ENCODE assay signal across 13 cellular contexts in genomic region chr15:39721893-39722292, GRCh38.
DNase-seq lines count a peak whose midpoint lies in the region; ATAC-seq, FAIRE-seq and TF ChIP-seq lines count a peak whose summit lies in the region.
"Had no signal": no experiment of that assay in that cellular context is flagged by ENCODE, and none has a peak within 500 bp of the region (broad histone marks: within the 10 kb centered on the region; RNA-seq: fewer than 3 reads in every experiment).

No MANE protein-coding gene starts in this region.

- H3K79me2 ChIP-seq in SK-N-SH (ENCODE audit: insufficient read depth) (no peaks in the 10 kb centered on the region), astrocyte (ENCODE audit: insufficient read depth, low read length) (no peaks in the 10 kb centered on the region)

- H3K4me1 Mint-ChIP-seq in astrocyte (ENCODE audit: low read depth, unreplicated experiment): peaks cover 31% of the 10 kb centered on the region
- H3K4me1 Mint-ChIP-seq: CD8-positive, alpha-beta memory T cell had no signal

- H4K20me1 ChIP-seq in SK-N-SH (ENCODE audit: insufficient read depth) (no peaks in the 10 kb centered on the region), astrocyte (ENCODE audit: insufficient read depth, low read length) (no peaks in the 10 kb centered on the region)

- H3K4me2 ChIP-seq in SK-N-SH (peak overlapping the region; percentile 61; the same call in 1 of the 2 replicates), astrocyte (ENCODE audit: low read length) (no peak overlapping the region), mesenchymal stem cell (ENCODE audit: low read length, poor library complexity, severe bottlenecking) (no peak overlapping the region)

- DNase-seq in SK-N-SH (no peak), astrocyte (ENCODE audit: low read depth) (no peak), myocyte (ENCODE audit: low read depth) (peak; percentile 62), mesenchymal stem cell (no peak), right atrium auricular region (ENCODE audit: low spot score) (no peak)
- DNase-seq: CD8-positive, alpha-beta memory T cell; DMS79; HCEC 1CT had no signal

- H3K27me3 ChIP-seq in SK-N-SH (ENCODE audit: insufficient read depth) (no peaks in the 10 kb centered on the region), astrocyte (ENCODE audit: insufficient read depth, low read length) (no peaks in the 10 kb centered on the region), mesenchymal stem cell (ENCODE audit: control insufficient read depth in 1 of 2, insufficient read depth in 1 of 2, low read length in 2 of 2) (no peaks in the 10 kb centered on the region), right atrium auricular region (no peaks in the 10 kb centered on the region)

- no peaks in the 10 kb centered on the region for H3K9me3 Mint-ChIP-seq in astrocyte (ENCODE audit: unreplicated experiment)
- H3K9me3 Mint-ChIP-seq: CD8-positive, alpha-beta memory T cell had no signal

- ATAC-seq in SK-N-SH treated with all-trans-retinoic acid at 6 μM for 48 hours: no peak
- ATAC-seq in HG02981 (IDR thresholded peaks at IDR 0.05; ENCODE audit: unreplicated experiment): no peak
- ATAC-seq: GM12878 had no signal

- no peak overlapping the region for H2BK15ac ChIP-seq in mesenchymal stem cell (ENCODE audit: low read depth, poor library complexity, severe bottlenecking)

- H3K4me3 Mint-ChIP-seq in astrocyte (ENCODE audit: unreplicated experiment): no peak overlapping the region
- H3K4me3 Mint-ChIP-seq: CD8-positive, alpha-beta memory T cell had no signal

- H3K27ac Mint-ChIP-seq in astrocyte (ENCODE audit: unreplicated experiment): peak overlapping the region; percentile 58

- TF ChIP-seq RAD21 in SK-N-SH (IDR thresholded peaks at IDR 0.05; ENCODE audit: low read length): no peak

- no peak for FAIRE-seq in astrocyte (lab: Jason Lieb, UNC)
- FAIRE-seq: GM12878, GM18507 had no signal

- 98% methylated on average over 6 of the region's 6 CpGs for WGBS in SK-N-SH (ENCODE audit: low lambda C conversion rate)
- 96% methylated on average over 5 of the region's 6 CpGs for WGBS in mesenchymal stem cell

- H3K4ac ChIP-seq in mesenchymal stem cell (ENCODE audit: low read depth in 1 of 2, low read length in 2 of 2): no peak overlapping the region

- H3K4me3 ChIP-seq in SK-N-SH (ENCODE audit: low read depth in 2 of 2, low read length in 1 of 2) (no peak overlapping the region), astrocyte (ENCODE audit: insufficient read depth, low read depth, low read length) (no peak overlapping the region), mesenchymal stem cell (ENCODE audit: insufficient read depth in 1 of 2, low read depth in 1 of 2, low read length in 2 of 2) (no peak overlapping the region), right atrium auricular region (no peak overlapping the region)
- H3K4me3 ChIP-seq: GM12878 had no signal

- H3K9ac ChIP-seq in SK-N-SH (no peak overlapping the region), astrocyte (ENCODE audit: low read length) (no peak overlapping the region), mesenchymal stem cell (ENCODE audit: low read length) (no peak overlapping the region)

- CTCF ChIA-PET in SK-N-SH (lab: Yijun Ruan, JAX): interaction anchor here (1.0 to 1.3 kb wide), 2 partner anchors 8 to 35 kb away, joined by 4 to 8 read pairs; no protein-coding TSS in a partner anchor

- no peaks in the 10 kb centered on the region for H3K36me3 Mint-ChIP-seq in astrocyte (ENCODE audit: low read depth, unreplicated experiment)
- H3K36me3 Mint-ChIP-seq: CD8-positive, alpha-beta memory T cell had no signal

- no peaks in the 10 kb centered on the region for H3K27me3 Mint-ChIP-seq in astrocyte (ENCODE audit: low read depth, unreplicated experiment)

- H3K18ac ChIP-seq in mesenchymal stem cell (ENCODE audit: low read depth in 1 of 2, low read length in 2 of 2): no peak overlapping the region

- TF ChIP-seq CTCF in SK-N-SH (IDR thresholded peaks at IDR 0.05) (no peak), astrocyte (IDR thresholded peaks at IDR 0.05; ENCODE audit: insufficient read depth, low read depth, low read length) (no peak), right atrium auricular region (IDR thresholded peaks at IDR 0.05) (no peak)

- H2AFZ ChIP-seq in SK-N-SH (ENCODE audit: low read depth) (no peak overlapping the region), astrocyte (ENCODE audit: low read depth, low read length) (no peak overlapping the region), mesenchymal stem cell (ENCODE audit: low read depth, low read length) (no peak overlapping the region)

- no peak for TF ChIP-seq EP300 in SK-N-SH (IDR thresholded peaks at IDR 0.05; ENCODE audit: borderline replicate concordance in 1 of 2, low read depth in 1 of 2, low read length in 1 of 2)

- no peak overlapping the region for H2BK12ac ChIP-seq in mesenchymal stem cell (ENCODE audit: low read length in 2 of 2)

- H3K4me1 ChIP-seq in SK-N-SH (ENCODE audit: control insufficient read depth in 1 of 2, insufficient read depth in 2 of 2, low read depth in 1 of 2, low read length in 1 of 2) (peaks cover 13% of the 10 kb centered on the region in 2 experiments), astrocyte (ENCODE audit: insufficient read depth, low read length) (peaks cover 18% of the 10 kb centered on the region), mesenchymal stem cell (ENCODE audit: control insufficient read depth, insufficient read depth, low read depth, low read length) (peaks cover 1% of the 10 kb centered on the region), right atrium auricular region (no peaks in the 10 kb centered on the region)

- no peak overlapping the region for H4K91ac ChIP-seq in mesenchymal stem cell (ENCODE audit: low read length)

- H2AK5ac ChIP-seq in mesenchymal stem cell (ENCODE audit: low read length, severe bottlenecking): no peak overlapping the region

- no peaks in the 10 kb centered on the region for H3K9me3 ChIP-seq in SK-N-SH
- H3K9me3 ChIP-seq in astrocyte (ENCODE audit: insufficient read depth, low read depth, low read length): no peaks in the 10 kb centered on the region
- no peaks in the 10 kb centered on the region for H3K9me3 ChIP-seq in mesenchymal stem cell (ENCODE audit: control insufficient read depth, low read length)
- H3K9me3 ChIP-seq in right atrium auricular region: no peaks in the 10 kb centered on the region

- H3K27ac ChIP-seq in SK-N-SH (ENCODE audit: low read depth in 2 of 2, low read length in 1 of 2) (peak overlapping the region; percentile 86 to 89; a peak in 3 of 4 replicates), astrocyte (ENCODE audit: low read depth, low read length) (no peak overlapping the region), mesenchymal stem cell (ENCODE audit: low read length, poor library complexity, severe bottlenecking) (no peak overlapping the region), right atrium auricular region (no peak overlapping the region)
- H3K27ac ChIP-seq: 22Rv1 had no signal

- H3K9me2 ChIP-seq in SK-N-SH: no peaks in the 10 kb centered on the region

- no peak overlapping the region for H2BK120ac ChIP-seq in mesenchymal stem cell (ENCODE audit: low read depth, low read length)

- no peak overlapping the region for H3K14ac ChIP-seq in mesenchymal stem cell (ENCODE audit: low read length in 2 of 2)

- H2BK5ac ChIP-seq in mesenchymal stem cell (ENCODE audit: low read depth, low read length, poor library complexity, severe bottlenecking): no peak overlapping the region

- H3F3A ChIP-seq in SK-N-SH (replicated peaks; ENCODE audit: insufficient read depth): peaks cover 26% of the 10 kb centered on the region

- H3K23ac ChIP-seq in mesenchymal stem cell (ENCODE audit: low read length in 2 of 2): no peak overlapping the region

- no peaks in the 10 kb centered on the region for H3K79me1 ChIP-seq in mesenchymal stem cell (replicated peaks; ENCODE audit: low read length, poor library complexity, severe bottlenecking)

- H4K8ac ChIP-seq in mesenchymal stem cell (ENCODE audit: low read length): no peak overlapping the region

- POLR2A ChIA-PET in SK-N-SH (lab: Yijun Ruan, JAX): no interaction called here

- H3K36me3 ChIP-seq in SK-N-SH (replicated peaks in 1 of 2; ENCODE audit: control insufficient read depth in 1 of 2, insufficient read depth in 2 of 2, low read length in 1 of 2) (no peaks in the 10 kb centered on the region), astrocyte (ENCODE audit: insufficient read depth, low read length) (no peaks in the 10 kb centered on the region), mesenchymal stem cell (ENCODE audit: control insufficient read depth in 1 of 2, insufficient read depth in 2 of 2, low read depth in 1 of 2, low read length in 2 of 2) (no peaks in the 10 kb centered on the region), right atrium auricular region (no peaks in the 10 kb centered on the region)

TF ChIP-seq in SK-N-SH, 30 proteins besides CTCF, POLR2A, EP300 and RAD21 (continues in another document):
- TF ChIP-seq POLR2AphosphoS5 (IDR thresholded peaks at IDR 0.05; ENCODE audit: low read depth, low read length) (no peak), CHD2 (IDR thresholded peaks at IDR 0.05; ENCODE audit: low read length, partially characterized antibody) (no peak), IRF3 (IDR thresholded peaks at IDR 0.05; ENCODE audit: low read depth, low read length) (no peak), NFIC (IDR thresholded peaks at IDR 0.05; ENCODE audit: borderline replicate concordance) (no peak), YY1 (IDR thresholded peaks at IDR 0.05; ENCODE audit: low read depth) (no peak)

TF ChIP-seq in SK-N-SH treated with all-trans-retinoic acid at 6 μM for 48 hours, 23 proteins besides CTCF, POLR2A, EP300 and RAD21 (continues in another document):
- no peak for TF ChIP-seq BACH2 (CRISPR knock-in tag; IDR thresholded peaks at IDR 0.05; ENCODE audit: borderline replicate concordance)
- no peak for TF ChIP-seq ZFP30 (CRISPR knock-in tag; IDR thresholded peaks at IDR 0.05)
- no peak for TF ChIP-seq CSRNP3 (CRISPR knock-in tag; IDR thresholded peaks at IDR 0.05)
- no peak for TF ChIP-seq ZNF70 (CRISPR knock-in tag; IDR thresholded peaks at IDR 0.05)
- no peak for TF ChIP-seq ISL1 (CRISPR knock-in tag; IDR thresholded peaks at IDR 0.05)
- no peak for TF ChIP-seq SNAI2 (CRISPR knock-in tag; IDR thresholded peaks at IDR 0.05)
- no peak for TF ChIP-seq ZNF565 (CRISPR knock-in tag; conservative IDR thresholded peaks at IDR 0.05; ENCODE audit: low read depth)

Comparison
In these comparisons a context has a peak if more than half of its experiments do, and no peak if none do; other contexts are left out.
1. H3K27ac ChIP-seq: peak in SK-N-SH (2 of 2); none in astrocyte (single experiment), mesenchymal stem cell (single experiment) and right atrium auricular region (0 of 2).